ENCODE assay signal across 9 cellular contexts in the genomic region with DNA sequence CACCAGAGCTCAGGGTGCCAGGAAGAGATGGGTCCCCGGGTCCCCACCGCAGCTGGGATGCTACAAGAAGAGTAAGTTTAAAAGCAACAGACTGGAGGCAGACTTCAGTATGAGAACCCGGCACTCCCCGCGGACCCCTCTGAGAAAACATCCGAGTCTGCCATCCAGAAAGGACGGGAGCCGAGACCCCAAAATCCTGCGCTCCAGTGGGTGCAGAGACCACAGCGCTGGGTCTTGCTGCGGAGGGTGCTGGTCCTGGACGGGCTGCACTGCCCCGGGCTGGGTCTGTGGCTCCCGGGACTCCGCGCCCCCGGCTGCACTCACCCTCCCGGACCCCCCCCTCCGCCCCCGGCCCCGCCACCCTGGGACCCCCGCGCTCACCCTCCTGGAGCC. TPM values are rescaled to one million over a fixed set of nuclear protein-coding genes. Genes with fewer than 3 reads are reported as not detected.
DNase-seq lines count a peak whose midpoint lies in the region; ATAC-seq, FAIRE-seq and TF ChIP-seq lines count a peak whose summit lies in the region.
"Had no signal": no experiment of that assay in that cellular context is flagged by ENCODE, and none has a peak within 500 bp of the region (broad histone marks: within the 10 kb centered on the region; RNA-seq: fewer than 3 reads in every experiment).

No MANE protein-coding gene starts in this region.

- peak overlapping the region; percentile 71 for H3K4me3 ChIP-seq in retinal pigment epithelial cell (ENCODE audit: low read length)

- ATAC-seq in GM18502 (IDR thresholded peaks at IDR 0.05; ENCODE audit: poor library complexity, unreplicated experiment): peak; percentile 12
- peak; percentile 18 to 40 (median 25) for ATAC-seq in T-cell (replicated peaks in 1 of 4)
- no peak for ATAC-seq in GM18858 (IDR thresholded peaks at IDR 0.05; ENCODE audit: unreplicated experiment)

- peaks cover 7 to 12% (median 8%) of the 10 kb centered on the region in 3 donors for H3K4me1 Mint-ChIP-seq in T-cell
- peaks cover 2% of the 10 kb centered on the region for H3K4me1 Mint-ChIP-seq in glutamatergic neuron (ENCODE audit: low read depth, unreplicated experiment)

- CTCF ChIA-PET in T-cell (lab: Charles Lee): interaction anchor here in 1 of 2 donors (1.0 to 1.2 kb wide), 2 partner anchors 36 to 68 kb away, joined by 3 to 7 read pairs; a partner anchor contains a TSS

- DNase-seq in T-cell: peak in 1 of 34 experiments; percentile 8
- DNase-seq in glutamatergic neuron: no peak
- no peak for DNase-seq in retinal pigment epithelial cell (ENCODE audit: low read depth)
- DNase-seq in RCC 7860 (ENCODE audit: low spot score): no peak
- DNase-seq in NK-92 treated with Interleukin-12 subunit alpha and Interleukin-12 subunit beta, amount 100 ng/mL, for 24 hours (lab: John Stamatoyannopoulos, UW): no peak
- no peak for DNase-seq in hippocampal formation (lab: John Stamatoyannopoulos, UW)

- H3K27me3 Mint-ChIP-seq in T-cell (no peaks in the 10 kb centered on the region), glutamatergic neuron (ENCODE audit: unreplicated experiment) (peaks cover 1% of the 10 kb centered on the region)

- TF ChIP-seq CTCF in glutamatergic neuron (IDR thresholded peaks at IDR 0.05; ENCODE audit: partially characterized antibody, unreplicated experiment) (no peak), retinal pigment epithelial cell (conservative IDR thresholded peaks at IDR 0.05; ENCODE audit: low read depth, low read length) (no peak)

- H3K36me3 Mint-ChIP-seq in T-cell (no peaks in the 10 kb centered on the region), glutamatergic neuron (ENCODE audit: unreplicated experiment) (no peaks in the 10 kb centered on the region)

- H3K4me3 Mint-ChIP-seq in T-cell (peak overlapping the region; percentile 77 to 81 (median 79)), glutamatergic neuron (ENCODE audit: unreplicated experiment) (peak overlapping the region; percentile 88)

- H3K27ac Mint-ChIP-seq in T-cell (peak overlapping the region; percentile 27 to 55), glutamatergic neuron (ENCODE audit: unreplicated experiment) (no peak overlapping the region)

- POLR2A ChIA-PET in T-cell (lab: Charles Lee): interaction anchor here in 1 of 2 donors (0.8 kb wide), 1 partner anchor 28 kb away, joined by 7 read pairs; no protein-coding TSS in a partner anchor

- no peak for FAIRE-seq in RCC 7860 (lab: Jason Lieb, UNC)

- H3K9me3 Mint-ChIP-seq in T-cell: no peaks in the 10 kb centered on the region
- peaks cover 3% of the 10 kb centered on the region for H3K9me3 Mint-ChIP-seq in glutamatergic neuron (ENCODE audit: unreplicated experiment)

RNA-seq across cellular contexts. Expression of a gene that starts 0.3 kb away (rescaled TPM):
- total RNA-seq in T-cell (10 to 100 TPM; 31.6 to 73.0 (median 43.5) TPM), glutamatergic neuron (ENCODE audit: unreplicated experiment) (87.7 TPM)

RNA-seq across cellular contexts. Expression of a gene that starts 19.8 kb away (rescaled TPM):
- total RNA-seq in T-cell (1 to 10 TPM in 2 of 5 donors, under 1 TPM in 3; 0.38 to 1.8 (median 0.70) TPM), glutamatergic neuron (ENCODE audit: unreplicated experiment) (9.3 TPM)

RNA-seq across cellular contexts. Expression of a gene that starts 26.2 kb away (rescaled TPM):
- total RNA-seq in T-cell (not detected), glutamatergic neuron (ENCODE audit: unreplicated experiment) (not detected)
- total RNA-seq: myocyte had no signal

RNA-seq across cellular contexts. Expression of a gene that starts 36.6 kb away (rescaled TPM):
- under 1 TPM; 0.15 to 0.47 (median 0.23) TPM for total RNA-seq in T-cell
- total RNA-seq in glutamatergic neuron (ENCODE audit: unreplicated experiment): 0.17 TPM

RNA-seq across cellular contexts. Expression of a gene that starts 53.2 kb away (rescaled TPM):
- 10 to 100 TPM; 20.7 to 30.3 (median 29.0) TPM for total RNA-seq in T-cell
- total RNA-seq in glutamatergic neuron (ENCODE audit: unreplicated experiment): 12.8 TPM
